In genomic region chr6:51817832-51818231, GRCh38 we compare ENCODE assay signal across 1 cellular context.
TF ChIP-seq lines count a peak whose summit lies in the region.

No MANE protein-coding gene starts in this region.

TF ChIP-seq in GM23338, 12 proteins besides CTCF, POLR2A, EP300 and RAD21 (continued from another document):
- no peak for TF ChIP-seq REST (IDR thresholded peaks at IDR 0.05; ENCODE audit: unreplicated experiment)
- TF ChIP-seq EZH2 (IDR thresholded peaks at IDR 0.05; ENCODE audit: low read depth, unreplicated experiment): no peak
- TF ChIP-seq STAT1 (IDR thresholded peaks at IDR 0.05; ENCODE audit: unreplicated experiment): no peak
- no peak for TF ChIP-seq ETS1 (IDR thresholded peaks at IDR 0.05)
- no peak for TF ChIP-seq ZNF462 (CRISPR knock-in tag; IDR thresholded peaks at IDR 0.05)
- TF ChIP-seq ZNF331 (CRISPR knock-in tag; IDR thresholded peaks at IDR 0.05; ENCODE audit: low read depth): no peak
- no peak for TF ChIP-seq NANOG (IDR thresholded peaks at IDR 0.05; ENCODE audit: borderline replicate concordance)
- TF ChIP-seq EZH2phosphoT487 (IDR thresholded peaks at IDR 0.05; ENCODE audit: unreplicated experiment): no peak
- TF ChIP-seq CREB1 (CRISPR knock-in tag; IDR thresholded peaks at IDR 0.05; ENCODE audit: low read depth): no peak
- TF ChIP-seq POLR2AphosphoS5 (IDR thresholded peaks at IDR 0.05; ENCODE audit: low read depth): no peak
